In the genomic region with DNA sequence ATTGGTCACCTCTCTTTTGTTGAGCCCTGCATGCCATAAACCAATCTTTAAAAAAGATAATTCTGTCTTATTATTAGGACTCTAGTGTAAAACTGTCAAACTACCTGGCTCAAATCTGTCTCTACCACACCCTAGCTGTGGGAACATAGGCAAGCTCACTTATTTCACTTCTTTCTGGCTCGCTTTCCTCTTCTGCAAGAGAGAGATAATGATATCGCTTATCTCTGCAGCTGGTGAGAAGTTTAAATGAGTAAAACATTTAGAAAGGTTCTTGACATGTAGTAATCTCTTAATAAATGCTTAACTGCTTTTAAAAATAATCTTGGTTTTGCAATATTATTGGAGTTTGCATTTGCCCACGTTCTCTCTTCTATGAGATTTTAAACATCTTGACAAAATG, we compare ENCODE assay signal across 3 cellular contexts.
"Had no signal": no experiment of that assay in that cellular context is flagged by ENCODE, and none has a peak within 500 bp of the region (broad histone marks: within the 10 kb centered on the region; RNA-seq: fewer than 3 reads in every experiment).

No MANE protein-coding gene starts in this region.

- DNase-seq: GDM1, GF-D8 had no signal

- ATAC-seq: GM12878 had no signal

- H3K4me3 ChIP-seq: GM12878 had no signal
